In the genomic region with DNA sequence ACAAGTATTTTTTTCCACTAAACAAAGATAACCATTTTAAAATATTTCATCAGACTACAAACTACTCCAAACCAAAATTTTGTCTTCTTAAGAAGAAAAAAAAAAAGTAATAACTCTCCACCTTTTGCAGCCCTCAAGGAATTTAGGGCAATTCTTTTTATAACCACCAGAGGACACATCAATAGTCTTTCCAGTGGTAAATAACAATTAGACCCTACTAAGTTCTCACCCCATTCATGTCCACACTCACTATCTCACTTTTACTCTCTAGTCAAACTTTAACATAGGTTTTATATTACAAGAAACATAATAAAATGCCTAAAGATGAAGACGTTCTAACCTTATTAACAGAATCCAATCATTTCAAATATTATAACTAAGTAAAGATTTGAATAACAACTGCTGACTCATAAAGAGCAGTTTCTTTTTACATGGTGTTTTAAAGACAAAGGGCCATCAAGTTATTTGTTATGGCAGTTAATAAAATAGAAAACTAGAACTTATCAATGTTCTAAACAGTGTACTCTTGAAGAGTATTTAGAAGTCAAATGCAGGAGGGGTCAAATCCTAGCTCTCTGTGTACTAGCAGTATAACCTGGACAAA, we compare ENCODE assay signal across 13 cellular contexts. TPM values are rescaled to one million over a fixed set of nuclear protein-coding genes. Genes with fewer than 3 reads are reported as not detected.
DNase-seq lines count a peak whose midpoint lies in the region; ATAC-seq, FAIRE-seq and TF ChIP-seq lines count a peak whose summit lies in the region.
"Had no signal": no experiment of that assay in that cellular context is flagged by ENCODE, and none has a peak within 500 bp of the region (broad histone marks: within the 10 kb centered on the region; RNA-seq: fewer than 3 reads in every experiment).

No MANE protein-coding gene starts in this region.

- H3K27me3 ChIP-seq in astrocyte (ENCODE audit: insufficient read depth, low read length) = no peaks in the 10 kb centered on the region
- peaks cover 5% of the 10 kb centered on the region for H3K27me3 ChIP-seq in adrenal gland
- H3K27me3 ChIP-seq: thyroid gland had no signal

- H3K9ac ChIP-seq in astrocyte (ENCODE audit: low read length) = no peak overlapping the region

- H3K9me3 ChIP-seq in A549 (no peaks in the 10 kb centered on the region), astrocyte (ENCODE audit: insufficient read depth, low read depth, low read length) (no peaks in the 10 kb centered on the region), adrenal gland (replicated peaks in 1 of 3) (no peaks in the 10 kb centered on the region)
- H3K9me3 ChIP-seq: thyroid gland had no signal

- no peak for TF ChIP-seq POLR2A in A549 (IDR thresholded peaks at IDR 0.05; ENCODE audit: low read length)
- TF ChIP-seq POLR2A in adrenal gland (IDR thresholded peaks at IDR 0.05) = no peak

- H3K4me3 ChIP-seq in A549 = no peak overlapping the region
- no peak overlapping the region for H3K4me3 ChIP-seq in astrocyte (ENCODE audit: insufficient read depth, low read depth, low read length)
- H3K4me3 ChIP-seq in adrenal gland = no peak overlapping the region
- H3K4me3 ChIP-seq: thyroid gland had no signal

- intact Hi-C loops in adrenal gland (cut with DNase I) = no loop called here

- no peaks in the 10 kb centered on the region for H3K27me3 Mint-ChIP-seq in astrocyte (ENCODE audit: low read depth, unreplicated experiment)

- no peak overlapping the region for H3K4me2 ChIP-seq in A549
- no peak overlapping the region for H3K4me2 ChIP-seq in astrocyte (ENCODE audit: low read length)

- H2AFZ ChIP-seq in astrocyte (ENCODE audit: low read depth, low read length) = no peak overlapping the region

- H3K27ac Mint-ChIP-seq in astrocyte (ENCODE audit: unreplicated experiment) = no peak overlapping the region
- H3K27ac Mint-ChIP-seq: activated B cell treated with CpG ODN at 0.5 μM for 24 hours had no signal

- H3K4me1 Mint-ChIP-seq in astrocyte (ENCODE audit: low read depth, unreplicated experiment) = no peaks in the 10 kb centered on the region
- H3K4me1 Mint-ChIP-seq: activated B cell treated with CpG ODN at 0.5 μM for 24 hours had no signal

- no peak for FAIRE-seq in A549 (lab: Jason Lieb, UNC)
- no peak for FAIRE-seq in astrocyte (lab: Jason Lieb, UNC)
- FAIRE-seq: small intestine had no signal

- no peak for TF ChIP-seq CTCF in A549 (IDR thresholded peaks at IDR 0.05)
- peak; percentile 12 for TF ChIP-seq CTCF in astrocyte (IDR thresholded peaks at IDR 0.05; ENCODE audit: insufficient read depth, low read depth, low read length)
- TF ChIP-seq CTCF in adrenal gland (IDR thresholded peaks at IDR 0.05) = no peak

- no peak for ATAC-seq in A549
- peak; percentile 47 for ATAC-seq in GM19023 (IDR thresholded peaks at IDR 0.05; ENCODE audit: unreplicated experiment)
- ATAC-seq in HG03066 (IDR thresholded peaks at IDR 0.05; ENCODE audit: low read depth, unreplicated experiment) = peak; percentile 66

- H3K27ac ChIP-seq in A549 = no peak overlapping the region
- H3K27ac ChIP-seq in astrocyte (ENCODE audit: low read depth, low read length) = no peak overlapping the region
- H3K27ac ChIP-seq in adrenal gland = no peak overlapping the region
- H3K27ac ChIP-seq: thyroid gland had no signal

- CTCF ChIA-PET in A549 (lab: Yijun Ruan, JAX) = no interaction called here

- no peak for TF ChIP-seq EP300 in A549 (IDR thresholded peaks at IDR 0.05)

- H3K79me2 ChIP-seq in astrocyte (ENCODE audit: insufficient read depth, low read length) = no peaks in the 10 kb centered on the region

- H3K36me3 ChIP-seq in astrocyte (ENCODE audit: insufficient read depth, low read length) (no peaks in the 10 kb centered on the region), adrenal gland (replicated peaks in 1 of 2) (no peaks in the 10 kb centered on the region)
- H3K36me3 ChIP-seq: thyroid gland had no signal

- DNase-seq in A549 (ENCODE audit: low read depth in 1 of 2, low spot score in 1 of 2) (peak; percentile 1 to 2), astrocyte (ENCODE audit: low read depth) (peak; percentile 1), adrenal gland (no peak), NCI-H2107 treated with DMSO at 0.1 percent for 48 hours (lab: John Stamatoyannopoulos, UW; ENCODE audit: unreplicated experiment) (no peak), cortex of kidney (lab: John Stamatoyannopoulos, UW) (no peak), NCI-H2029 treated with DMSO at 0.1 percent for 48 hours (lab: John Stamatoyannopoulos, UW) (no peak)
- DNase-seq: activated B cell treated with CpG ODN at 0.5 μM for 24 hours, anterior cingulate cortex, NCI-H2171, small intestine, thyroid gland had no signal

- peak in 1 of 2 experiments; percentile 12; a peak in 1 of 5 replicates for TF ChIP-seq RAD21 in A549 (conservative IDR thresholded peaks at IDR 0.05 in 1 of 2, IDR thresholded peaks at IDR 0.05 in 1 of 2)

- H3K9me3 Mint-ChIP-seq in astrocyte (ENCODE audit: unreplicated experiment) = no peaks in the 10 kb centered on the region
- H3K9me3 Mint-ChIP-seq: activated B cell treated with CpG ODN at 0.5 μM for 24 hours had no signal

- no peaks in the 10 kb centered on the region for H3K36me3 Mint-ChIP-seq in astrocyte (ENCODE audit: low read depth, unreplicated experiment)

- 0% methylated on average over 1 of the region's 1 CpG for WGBS in A549 (ENCODE audit: missing lambda C conversion rate)
- 15 to 33% (median 33%) methylated on average over 1 of the region's 1 CpG for WGBS in adrenal gland, 4 donors

- no peaks in the 10 kb centered on the region for H4K20me1 ChIP-seq in astrocyte (ENCODE audit: insufficient read depth, low read length)

- POLR2A ChIA-PET in A549 (lab: Yijun Ruan, JAX) = no interaction called here

- no peak overlapping the region for H3K4me3 Mint-ChIP-seq in astrocyte (ENCODE audit: unreplicated experiment)
- H3K4me3 Mint-ChIP-seq: activated B cell treated with CpG ODN at 0.5 μM for 24 hours had no signal

- H3K4me1 ChIP-seq in A549 (no peaks in the 10 kb centered on the region), astrocyte (ENCODE audit: insufficient read depth, low read length) (no peaks in the 10 kb centered on the region), adrenal gland (replicated peaks in 1 of 2) (no peaks in the 10 kb centered on the region)
- H3K4me1 ChIP-seq: thyroid gland had no signal

TF ChIP-seq in A549, 52 proteins besides CTCF, POLR2A, EP300 and RAD21:
- TF ChIP-seq GATA3 (IDR thresholded peaks at IDR 0.05; ENCODE audit: borderline replicate concordance) (no peak), SMC3 (IDR thresholded peaks at IDR 0.05) (0 out of 3 replicates have a peak, but pooled peaks have one; percentile 8)

RNA-seq across cellular contexts. Expression of a gene that starts 33.0 kb away (rescaled TPM):
- polyA plus RNA-seq in A549 (2011; rRNA removed) (not detected in 2 replicates), A549 (2017; fragmentation: RNase III; extraction: RNeasy Plus Mini Kit Qiagen cat#74134 plus additional on column Dnase treatment) (not detected in 3 replicates), adrenal gland (under 1 TPM in 1 of 3 donors, not detected in 2; 0.37 TPM)
- not detected in 2 replicates for polyA plus RNA-seq in A549 (2012; cell fraction: cytosol; rRNA removed)
- not detected in 2 replicates for polyA plus RNA-seq in A549 (2012; cell fraction: nucleus; rRNA removed)
- polyA minus RNA-seq in A549 (2011; rRNA and poly(A)+ RNA removed) = not detected in 2 replicates
- total RNA-seq in astrocyte (not detected in 2 replicates), adrenal gland (under 1 TPM in 2 of 8 donors, not detected in 6; 0.08 to 0.13 TPM)
- total RNA-seq: activated B cell treated with CpG ODN at 0.5 μM for 24 hours had no signal

RNA-seq across cellular contexts. Expression of a gene that starts 44.3 kb away (rescaled TPM):
- polyA plus RNA-seq in A549 (2011; rRNA removed) (38.3 and 43.7 TPM in 2 replicates), A549 (2017; fragmentation: RNase III; extraction: RNeasy Plus Mini Kit Qiagen cat#74134 plus additional on column Dnase treatment) (16.4 to 18.7 TPM (median 18.2 TPM) in 3 replicates), adrenal gland (10 to 100 TPM; 15.3 to 41.7 (median 25.0) TPM)
- 5.7 and 6.2 TPM in 2 replicates for polyA plus RNA-seq in A549 (2012; cell fraction: cytosol; rRNA removed)
- polyA plus RNA-seq in A549 (2012; cell fraction: nucleus; rRNA removed) = 11.7 and 13.4 TPM in 2 replicates
- polyA minus RNA-seq in A549 (2011; rRNA and poly(A)+ RNA removed) = 35.8 and 50.7 TPM in 2 replicates
- total RNA-seq in astrocyte (42.4 and 42.5 TPM in 2 replicates), adrenal gland (10 to 100 TPM; 18.9 to 44.1 (median 29.9) TPM)

Comparison
In these comparisons a context has a peak if more than half of its experiments do, and no peak if none do; other contexts are left out.
1. ATAC-seq: peak in GM19023 (single experiment) and HG03066 (single experiment); none in A549 (0 of 2).
2. DNase-seq: peak in A549 (2 of 2) and astrocyte (single experiment); none in adrenal gland (0 of 7), NCI-H2107 treated with DMSO at 0.1 percent for 48 hours (single experiment), cortex of kidney (single experiment) and NCI-H2029 treated with DMSO at 0.1 percent for 48 hours (single experiment).